33 cellular contexts compared by ENCODE assay signal in the genomic region with DNA sequence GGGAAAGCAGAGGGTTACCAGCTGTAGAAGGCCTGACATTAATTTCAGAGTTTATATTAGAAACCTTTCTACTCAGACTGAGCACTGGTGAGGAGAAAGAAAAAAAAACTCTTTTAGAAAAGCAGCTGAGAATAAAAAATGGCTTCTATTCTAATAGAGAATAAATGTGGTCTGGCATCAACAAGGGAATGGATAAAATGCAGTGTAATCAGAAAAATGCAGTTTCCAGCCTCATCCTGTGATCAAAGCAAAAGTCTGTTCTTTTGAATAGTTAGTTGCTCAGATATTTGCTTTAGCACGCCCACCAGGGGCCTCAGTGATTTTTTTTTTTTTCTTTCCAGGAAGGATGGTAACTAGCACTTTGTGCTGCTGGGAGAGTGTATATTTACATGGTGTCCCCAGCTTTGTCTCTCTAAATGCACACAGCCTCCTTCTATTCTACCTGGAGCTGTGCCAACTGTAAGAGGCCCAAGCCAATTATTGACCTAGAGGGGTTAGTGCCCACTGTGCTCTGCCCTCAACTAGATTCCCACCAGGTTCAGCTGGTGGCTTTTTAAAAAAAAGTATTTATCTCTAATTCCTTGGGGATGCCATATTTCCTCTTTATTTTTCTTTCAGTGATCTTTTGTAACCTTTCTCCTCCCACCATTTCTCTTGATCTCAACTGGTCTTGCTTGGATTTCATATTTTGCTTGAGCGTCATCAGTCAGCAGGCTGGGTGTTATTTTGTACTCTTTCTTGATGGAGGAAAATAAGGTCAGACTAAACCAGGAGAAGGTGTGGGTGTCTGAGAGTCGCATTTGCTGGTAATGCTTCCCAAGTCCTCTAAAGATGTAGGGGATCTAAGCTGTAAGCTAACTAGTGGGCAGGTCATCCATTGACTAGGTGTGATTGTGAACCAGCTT.
DNase-seq lines count a peak whose midpoint lies in the region; ATAC-seq and TF ChIP-seq lines count a peak whose summit lies in the region.
"Had no signal": no experiment of that assay in that cellular context is flagged by ENCODE, and none has a peak within 500 bp of the region (broad histone marks: within the 10 kb centered on the region; RNA-seq: fewer than 3 reads in every experiment).

No MANE protein-coding gene starts in this region.

- intact Hi-C loops in activated CD4-positive, alpha-beta T cell treated with anti-CD3 and anti-CD28 coated beads, Interleukin-2, amount 10 ng/mL, durations not matched to agents 24 days and 14 days (cut with micrococcal nuclease), result loop anchor here (1.0 kb wide), 1 partner anchor 34 kb away; no protein-coding TSS in a partner anchor
- intact Hi-C loops in right cardiac atrium (cut with DNase I), result no loop called here

- H3K4me3 ChIP-seq in right cardiac atrium (ENCODE audit: low read length), result no peak overlapping the region
- H3K4me3 ChIP-seq: adrenal gland, gastroesophageal sphincter, right lobe of liver, testis, uterus had no signal

- H3K9me3 ChIP-seq in right cardiac atrium (ENCODE audit: control insufficient read depth, low read length), result no peaks in the 10 kb centered on the region
- H3K9me3 ChIP-seq: adrenal gland, gastroesophageal sphincter, right lobe of liver, testis, uterus had no signal

- DNase-seq in activated CD4-positive, alpha-beta T cell treated with anti-CD3 and anti-CD28 coated beads, Interleukin-2, amount 10 ng/mL, durations not matched to agents 24 days and 14 days, result no peak
- no peak for DNase-seq in activated CD4-positive, alpha-beta T cell treated with anti-CD3 and anti-CD28 coated beads, Interleukin-2, amount 50 U/mL, for 48 hours
- DNase-seq in epidermal melanocyte (ENCODE audit: insufficient read length, low spot score), result peak; percentile 28
- no peak for DNase-seq in neural crest cell (ENCODE audit: low read depth, low spot score)
- DNase-seq in UCSD-AML1 (lab: John Stamatoyannopoulos, UW; ENCODE audit: unreplicated experiment), result no peak
- DNase-seq in osteocyte (ENCODE audit: extremely low spot score, unreplicated experiment), result no peak
- DNase-seq in SKM-1 treated with dmso at 0.1 percent for 144 hours (lab: John Stamatoyannopoulos, UW; ENCODE audit: unreplicated experiment), result no peak
- DNase-seq in right cardiac atrium, result no peak
- DNase-seq: activated B cell treated with CpG ODN at 0.5 μM for 24 hours; activated naive CD4-positive, alpha-beta T cell treated with Interleukin-2 at 50 U/mL for 16 hours; adrenal gland; caudate nucleus; CD4-positive, alpha-beta T cell; DMS 273 treated with DMSO at 0.1 percent for 48 hours; EL; HFFc6; hippocampal formation; Karpas-422; left cardiac atrium; MV-4-11; naive thymus-derived CD4-positive, alpha-beta T cell; NCI-H1436 treated with DMSO at 0.1 percent for 48 hours; NCI-H524; right lobe of liver; SHP77 treated with DMSO at 0.1 percent for 48 hours; stimulated activated CD4-positive, alpha-beta T cell treated with anti-CD3 and anti-CD28 coated beads, Interleukin-15, amount 100 ng/mL, for 24 hours; stimulated activated naive CD4-positive, alpha-beta T cell; T1000; testis; uterus had no signal

- no peaks in the 10 kb centered on the region for H3K4me1 ChIP-seq in right cardiac atrium (ENCODE audit: control insufficient read depth, insufficient read depth, low read length)
- H3K4me1 ChIP-seq: adrenal gland, gastroesophageal sphincter, right lobe of liver, testis, uterus had no signal

- H3K27me3 Mint-ChIP-seq in activated CD4-positive, alpha-beta T cell treated with anti-CD3 and anti-CD28 coated beads, Interleukin-2, amount 10 ng/mL, durations not matched to agents 24 days and 14 days, result peaks cover 6% of the 10 kb centered on the region
- no peaks in the 10 kb centered on the region for H3K27me3 Mint-ChIP-seq in neural crest cell (ENCODE audit: low read depth)
- no peaks in the 10 kb centered on the region for H3K27me3 Mint-ChIP-seq in osteocyte (ENCODE audit: unreplicated experiment)
- H3K27me3 Mint-ChIP-seq: activated B cell treated with CpG ODN at 0.5 μM for 24 hours; CD4-positive, alpha-beta T cell had no signal

- whole genome bisulfite sequencing in right cardiac atrium, result 68% methylated on average over 3 of the region's 3 CpGs

- H3K4me3 Mint-ChIP-seq in activated CD4-positive, alpha-beta T cell treated with anti-CD3 and anti-CD28 coated beads, Interleukin-2, amount 10 ng/mL, durations not matched to agents 24 days and 14 days, result peak overlapping the region; percentile 46
- H3K4me3 Mint-ChIP-seq in neural crest cell (no peak overlapping the region), osteocyte (ENCODE audit: unreplicated experiment) (no peak overlapping the region)
- H3K4me3 Mint-ChIP-seq: activated B cell treated with CpG ODN at 0.5 μM for 24 hours; CD4-positive, alpha-beta T cell; HFFc6; naive thymus-derived CD4-positive, alpha-beta T cell had no signal

- peaks cover 9% of the 10 kb centered on the region for H3K4me1 Mint-ChIP-seq in activated CD4-positive, alpha-beta T cell treated with anti-CD3 and anti-CD28 coated beads, Interleukin-2, amount 10 ng/mL, durations not matched to agents 24 days and 14 days
- H3K4me1 Mint-ChIP-seq in neural crest cell (peaks cover 25% of the 10 kb centered on the region), osteocyte (ENCODE audit: unreplicated experiment) (no peaks in the 10 kb centered on the region)
- H3K4me1 Mint-ChIP-seq: activated B cell treated with CpG ODN at 0.5 μM for 24 hours had no signal

- no peak for ATAC-seq in right cardiac atrium
- ATAC-seq: gastroesophageal sphincter; left cardiac atrium; naive thymus-derived CD4-positive, alpha-beta T cell; Panc1; right lobe of liver had no signal

- H3K27ac ChIP-seq in right cardiac atrium (ENCODE audit: low read length), result no peak overlapping the region
- H3K27ac ChIP-seq: adrenal gland, gastroesophageal sphincter, HL-60, right lobe of liver, testis, uterus had no signal

- H3K27me3 ChIP-seq in right cardiac atrium (ENCODE audit: control insufficient read depth, insufficient read depth), result no peaks in the 10 kb centered on the region
- H3K27me3 ChIP-seq: adrenal gland, gastroesophageal sphincter, right lobe of liver, testis, uterus had no signal

- TF ChIP-seq CTCF in neural crest cell (conservative IDR thresholded peaks at IDR 0.05) (no peak), osteocyte (IDR thresholded peaks at IDR 0.05) (no peak)

- H3K36me3 Mint-ChIP-seq in activated CD4-positive, alpha-beta T cell treated with anti-CD3 and anti-CD28 coated beads, Interleukin-2, amount 10 ng/mL, durations not matched to agents 24 days and 14 days (ENCODE audit: low read depth), result peaks cover 2% of the 10 kb centered on the region
- no peaks in the 10 kb centered on the region for H3K36me3 Mint-ChIP-seq in neural crest cell (ENCODE audit: low read depth)
- no peaks in the 10 kb centered on the region for H3K36me3 Mint-ChIP-seq in osteocyte (ENCODE audit: unreplicated experiment)

- H3K9me3 Mint-ChIP-seq in activated CD4-positive, alpha-beta T cell treated with anti-CD3 and anti-CD28 coated beads, Interleukin-2, amount 10 ng/mL, durations not matched to agents 24 days and 14 days, result peaks cover 15% of the 10 kb centered on the region
- peaks cover 4% of the 10 kb centered on the region for H3K9me3 Mint-ChIP-seq in neural crest cell
- H3K9me3 Mint-ChIP-seq in osteocyte (ENCODE audit: unreplicated experiment), result peaks cover 6% of the 10 kb centered on the region
- H3K9me3 Mint-ChIP-seq: activated B cell treated with CpG ODN at 0.5 μM for 24 hours; CD4-positive, alpha-beta T cell had no signal

- peak overlapping the region; percentile 38 for H3K27ac Mint-ChIP-seq in activated CD4-positive, alpha-beta T cell treated with anti-CD3 and anti-CD28 coated beads, Interleukin-2, amount 10 ng/mL, durations not matched to agents 24 days and 14 days
- H3K27ac Mint-ChIP-seq in neural crest cell (ENCODE audit: unreplicated experiment), result peak overlapping the region; percentile 79
- no peak overlapping the region for H3K27ac Mint-ChIP-seq in osteocyte (ENCODE audit: unreplicated experiment)
- H3K27ac Mint-ChIP-seq: activated B cell treated with CpG ODN at 0.5 μM for 24 hours; CD4-positive, alpha-beta T cell; HFFc6; naive thymus-derived CD4-positive, alpha-beta T cell had no signal
